In genomic region chr1:225691377-225691776, GRCh38 we compare ENCODE assay signal across 1 cellular context.
TF ChIP-seq lines count a peak whose summit lies in the region.

No MANE protein-coding gene starts in this region.

TF ChIP-seq in IMR-90, 13 proteins besides CTCF, POLR2A, EP300 and RAD21 (continued from another document):
- no peak for TF ChIP-seq ELK1 (IDR thresholded peaks at IDR 0.05; ENCODE audit: borderline replicate concordance, low read depth, low read length)
- TF ChIP-seq MAZ (IDR thresholded peaks at IDR 0.05; ENCODE audit: borderline replicate concordance, low read depth, low read length) = no peak
- TF ChIP-seq CEBPB (IDR thresholded peaks at IDR 0.05; ENCODE audit: low read depth, low read length) = no peak
